In genomic region chr21:30233636-30234035, GRCh38 we compare ENCODE assay signal across 21 cellular contexts. TPM values are rescaled to one million over a fixed set of nuclear protein-coding genes. Genes with fewer than 3 reads are reported as not detected.
"Had no signal": no experiment of that assay in that cellular context is flagged by ENCODE, and none has a peak within 500 bp of the region (broad histone marks: within the 10 kb centered on the region; RNA-seq: fewer than 3 reads in every experiment).

No MANE protein-coding gene starts in this region.

- DNase-seq: activated CD4-positive, alpha-beta memory T cell treated with anti-CD3 and anti-CD28 coated beads, Interleukin-2, amount 10 ng/mL, durations not matched to agents 7 days and 5 days; activated CD4-positive, alpha-beta T cell treated with anti-CD3 and anti-CD28 coated beads for 1 hour; activated gamma-delta T cell treated with Interleukin-2 at 50 U/mL for 16 hours; activated naive CD8-positive, alpha-beta T cell treated with anti-CD3 and anti-CD28 coated beads, Interleukin-2, amount 10 ng/mL, durations not matched to agents 7 days and 5 days; activated T-cell treated with anti-CD3 and anti-CD28 coated beads, Interleukin-2, amount 50 U/mL, for 72 hours; aorta; midbrain; naive B cell; right cardiac atrium; spleen; stimulated activated CD4-positive, alpha-beta T cell treated with anti-CD3 and anti-CD28 coated beads, Interleukin-1b, Interleukin-23, amount 100 ng/mL, for 48 hours; stimulated activated naive B cell treated with anti-CD40 and anti-IgM and Interleukin-4, amounts not matched to agents 10 μg/mL and 1 μg/mL and 100 μg/mL, for 72 hours; SW 1271; upper lobe of left lung had no signal

- H3K4me1 ChIP-seq: esophagus muscularis mucosa, gastroesophageal sphincter, spleen, upper lobe of left lung had no signal

- H3K27me3 ChIP-seq: esophagus muscularis mucosa, gastroesophageal sphincter, spleen, upper lobe of left lung had no signal

- H3K9me3 ChIP-seq: esophagus muscularis mucosa, upper lobe of left lung had no signal

- H3K36me3 ChIP-seq: esophagus muscularis mucosa, gastroesophageal sphincter, spleen, upper lobe of left lung had no signal

- ATAC-seq: activated T-cell treated with anti-CD3 and anti-CD28 coated beads, Interleukin-2, amount 50 U/mL, for 72 hours; gastroesophageal sphincter; right cardiac atrium; stimulated activated naive B cell treated with anti-CD40 and anti-IgM and Interleukin-4, amounts not matched to agents 10 μg/mL and 1 μg/mL and 100 μg/mL, for 72 hours had no signal

- H3K27ac ChIP-seq: esophagus muscularis mucosa, gastroesophageal sphincter, spleen, upper lobe of left lung had no signal

- H3K4me3 ChIP-seq: esophagus muscularis mucosa, gastroesophageal sphincter, spleen, upper lobe of left lung had no signal

RNA-seq across cellular contexts. Expression of gene CLDN8, which starts 17.7 kb away (rescaled TPM):
- total RNA-seq: activated CD4-positive, alpha-beta memory T cell treated with anti-CD3 and anti-CD28 coated beads, Interleukin-2, amount 10 ng/mL, durations not matched to agents 7 days and 5 days; activated naive CD8-positive, alpha-beta T cell treated with anti-CD3 and anti-CD28 coated beads, Interleukin-2, amount 10 ng/mL, durations not matched to agents 7 days and 5 days; activated T-cell treated with anti-CD3 and anti-CD28 coated beads, Interleukin-2, amount 50 U/mL, for 72 hours; aorta; chondrocyte; esophagus muscularis mucosa; kidney epithelial cell; progenitor cell of endocrine pancreas; right cardiac atrium; spleen had no signal
- polyA plus RNA-seq: right cardiac atrium, spleen had no signal

RNA-seq across cellular contexts. Expression of gene KRTAP24-1, which starts 49.1 kb away (rescaled TPM):
- total RNA-seq: activated CD4-positive, alpha-beta memory T cell treated with anti-CD3 and anti-CD28 coated beads, Interleukin-2, amount 10 ng/mL, durations not matched to agents 7 days and 5 days; activated naive CD8-positive, alpha-beta T cell treated with anti-CD3 and anti-CD28 coated beads, Interleukin-2, amount 10 ng/mL, durations not matched to agents 7 days and 5 days; activated T-cell treated with anti-CD3 and anti-CD28 coated beads, Interleukin-2, amount 50 U/mL, for 72 hours; aorta; bronchial epithelial cell; chondrocyte; esophagus muscularis mucosa; gastroesophageal sphincter; kidney epithelial cell; progenitor cell of endocrine pancreas; right cardiac atrium; spleen; upper lobe of left lung had no signal
- polyA plus RNA-seq: aorta, right cardiac atrium, spleen had no signal

RNA-seq across cellular contexts. Expression of gene KRTAP25-1, which starts 55.7 kb away (rescaled TPM):
- total RNA-seq: activated CD4-positive, alpha-beta memory T cell treated with anti-CD3 and anti-CD28 coated beads, Interleukin-2, amount 10 ng/mL, durations not matched to agents 7 days and 5 days; activated naive CD8-positive, alpha-beta T cell treated with anti-CD3 and anti-CD28 coated beads, Interleukin-2, amount 10 ng/mL, durations not matched to agents 7 days and 5 days; activated T-cell treated with anti-CD3 and anti-CD28 coated beads, Interleukin-2, amount 50 U/mL, for 72 hours; aorta; bronchial epithelial cell; chondrocyte; esophagus muscularis mucosa; gastroesophageal sphincter; kidney epithelial cell; lower leg skin; progenitor cell of endocrine pancreas; right cardiac atrium; spleen; upper lobe of left lung had no signal
- polyA plus RNA-seq: aorta, right cardiac atrium, spleen had no signal
